In the genomic region with DNA sequence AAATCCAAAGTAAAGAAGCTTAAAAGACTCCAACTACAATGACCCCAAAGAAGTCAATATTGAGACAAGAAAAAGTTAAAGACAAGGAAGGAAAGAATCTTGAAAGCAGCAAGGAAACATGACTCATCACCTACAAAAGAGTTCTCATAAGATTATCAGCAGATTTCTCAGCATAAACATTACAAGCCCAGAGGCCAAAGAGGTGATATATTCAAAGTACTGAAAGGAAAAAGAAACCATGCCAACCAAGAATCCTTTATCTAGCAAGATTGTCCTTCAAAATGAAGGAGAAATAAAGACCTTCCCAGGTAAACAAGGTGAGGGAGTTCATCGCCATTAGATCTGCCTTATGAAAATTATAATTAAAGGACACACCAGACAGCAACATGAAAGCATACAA, we compare ENCODE assay signal across 17 cellular contexts. TPM values are rescaled to one million over a fixed set of nuclear protein-coding genes. Genes with fewer than 3 reads are reported as not detected.
A peak's percentile ranks its signal among the peaks of the same experiment; 100 is the strongest.
DNase-seq lines count a peak whose midpoint lies in the region; ATAC-seq, FAIRE-seq and TF ChIP-seq lines count a peak whose summit lies in the region.
"Had no signal": no experiment of that assay in that cellular context is flagged by ENCODE, and none has a peak within 500 bp of the region (broad histone marks: within the 10 kb centered on the region; RNA-seq: fewer than 3 reads in every experiment).

No MANE protein-coding gene starts in this region.

- peaks cover 8% of the 10 kb centered on the region for H3K4me1 Mint-ChIP-seq in astrocyte (ENCODE audit: low read depth, unreplicated experiment)
- H3K4me1 Mint-ChIP-seq: CD4-positive, CD25-positive, alpha-beta regulatory T cell had no signal

- CTCF ChIA-PET in HEK293 (lab: Yijun Ruan, JAX), result interaction anchor here (0.6 to 2.8 kb wide), 3 partner anchors 15 to 482 kb away, joined by 3 to 23 read pairs (median 6); no protein-coding TSS in a partner anchor

- H2AFZ ChIP-seq in astrocyte (ENCODE audit: low read depth, low read length), result no peak overlapping the region

- TF ChIP-seq CTCF in HEK293 (tag by site-specific recombination; IDR thresholded peaks at IDR 0.05) (no peak), astrocyte (IDR thresholded peaks at IDR 0.05; ENCODE audit: insufficient read depth, low read depth, low read length) (no peak)

- no peak for ATAC-seq in GM21717 (IDR thresholded peaks at IDR 0.05; ENCODE audit: unreplicated experiment)
- ATAC-seq: GM12878, HCT116 had no signal

- H3K4me3 Mint-ChIP-seq in astrocyte (ENCODE audit: unreplicated experiment), result no peak overlapping the region
- H3K4me3 Mint-ChIP-seq: CD4-positive, CD25-positive, alpha-beta regulatory T cell had no signal

- FAIRE-seq in astrocyte (lab: Jason Lieb, UNC), result no peak
- FAIRE-seq: GM12878, GM18507 had no signal

- DNase-seq in A172 (ENCODE audit: low spot score) (peak; percentile 42), astrocyte (ENCODE audit: low read depth) (peak; percentile 5), kidney tubule cell (ENCODE audit: low spot score) (peak; percentile 9), NOMO-1 (lab: John Stamatoyannopoulos, UW; ENCODE audit: unreplicated experiment in 2 of 2) (no peak)
- no peak for DNase-seq in activated naive CD4-positive, alpha-beta T cell treated with Interleukin-2 at 50 U/mL for 16 hours
- DNase-seq: AML-193; CD4-positive, CD25-positive, alpha-beta regulatory T cell; DMS53; Karpas-422 had no signal

- no peak overlapping the region for H3K27ac ChIP-seq in HEK293 (ENCODE audit: extremely low read depth, low read depth, low read length)
- no peak overlapping the region for H3K27ac ChIP-seq in astrocyte (ENCODE audit: low read depth, low read length)
- H3K27ac ChIP-seq: 22Rv1, BLaER1 had no signal

- no peaks in the 10 kb centered on the region for H3K27me3 Mint-ChIP-seq in astrocyte (ENCODE audit: low read depth, unreplicated experiment)
- H3K27me3 Mint-ChIP-seq: CD4-positive, CD25-positive, alpha-beta regulatory T cell had no signal

- H3K9me3 ChIP-seq in HEK293 (ENCODE audit: control insufficient read depth, insufficient read depth, low read depth, low read length) (no peaks in the 10 kb centered on the region), astrocyte (ENCODE audit: insufficient read depth, low read depth, low read length) (peaks cover 2% of the 10 kb centered on the region)

- peaks cover 37% of the 10 kb centered on the region for H4K20me1 ChIP-seq in astrocyte (ENCODE audit: insufficient read depth, low read length)
- H4K20me1 ChIP-seq: BLaER1 had no signal

- H3K36me3 ChIP-seq in HEK293 (ENCODE audit: control insufficient read depth in 2 of 2, insufficient read depth in 1 of 2, low read length in 2 of 2) (no peaks in the 10 kb centered on the region), astrocyte (ENCODE audit: insufficient read depth, low read length) (no peaks in the 10 kb centered on the region)
- H3K36me3 ChIP-seq: BLaER1 had no signal

- H3K36me3 Mint-ChIP-seq in astrocyte (ENCODE audit: low read depth, unreplicated experiment), result peaks cover 7% of the 10 kb centered on the region
- H3K36me3 Mint-ChIP-seq: CD4-positive, CD25-positive, alpha-beta regulatory T cell had no signal

- H3K4me1 ChIP-seq in HEK293 (ENCODE audit: control insufficient read depth, insufficient read depth, low read length), result no peaks in the 10 kb centered on the region
- no peaks in the 10 kb centered on the region for H3K4me1 ChIP-seq in astrocyte (ENCODE audit: insufficient read depth, low read length)

- peaks cover 26% of the 10 kb centered on the region for H3K9me3 Mint-ChIP-seq in astrocyte (ENCODE audit: unreplicated experiment)

- no peaks in the 10 kb centered on the region for H3K27me3 ChIP-seq in astrocyte (ENCODE audit: insufficient read depth, low read length)
- H3K27me3 ChIP-seq: BLaER1 had no signal

- H3K4me3 ChIP-seq in HEK293 (ENCODE audit: low read depth, low read length), result no peak overlapping the region
- no peak overlapping the region for H3K4me3 ChIP-seq in astrocyte (ENCODE audit: insufficient read depth, low read depth, low read length)
- H3K4me3 ChIP-seq: BLaER1, GM12878 had no signal

- H3K9ac ChIP-seq in astrocyte (ENCODE audit: low read length), result no peak overlapping the region
- H3K9ac ChIP-seq: BLaER1 had no signal

- POLR2A ChIA-PET in HEK293 (lab: Yijun Ruan, JAX), result no interaction called here

- H3K79me2 ChIP-seq in astrocyte (ENCODE audit: insufficient read depth, low read length), result peaks cover 23% of the 10 kb centered on the region

- H3K27ac Mint-ChIP-seq in astrocyte (ENCODE audit: unreplicated experiment), result no peak overlapping the region
- H3K27ac Mint-ChIP-seq: CD4-positive, CD25-positive, alpha-beta regulatory T cell had no signal

- H3K4me2 ChIP-seq in astrocyte (ENCODE audit: low read length), result no peak overlapping the region
- H3K4me2 ChIP-seq: BLaER1 had no signal

TF ChIP-seq in HEK293, 187 proteins besides CTCF, POLR2A, EP300 and RAD21:
- peak; percentile 87 for TF ChIP-seq SETDB1 (IDR thresholded peaks at IDR 0.05; ENCODE audit: insufficient read length, low read length)
- no peak for TF ChIP-seq ZBTB21 (tag by site-specific recombination; IDR thresholded peaks at IDR 0.05)
- no peak for TF ChIP-seq ZNF350 (tag by site-specific recombination; IDR thresholded peaks at IDR 0.05)

RNA-seq across cellular contexts. Expression of gene CSMD2, which starts 49.8 kb away (rescaled TPM):
- 1.5 and 2.6 TPM in 2 replicates for total RNA-seq in A172 (2014; rRNA removed; shearing (Covaris generic))
- 11.1 and 13.6 TPM in 2 replicates for total RNA-seq in astrocyte
- total RNA-seq: CD4-positive, CD25-positive, alpha-beta regulatory T cell; GM12878; H4 had no signal

Comparison
In these comparisons a context has a peak if more than half of its experiments do, and no peak if none do; other contexts are left out.
1. DNase-seq: peak in A172 (single experiment), astrocyte (single experiment) and kidney tubule cell (single experiment); none in NOMO-1 (0 of 2) and activated naive CD4-positive, alpha-beta T cell treated with Interleukin-2 at 50 U/mL for 16 hours (single experiment).